Comparison of ENCODE assay signal across 26 cellular contexts in the genomic region with DNA sequence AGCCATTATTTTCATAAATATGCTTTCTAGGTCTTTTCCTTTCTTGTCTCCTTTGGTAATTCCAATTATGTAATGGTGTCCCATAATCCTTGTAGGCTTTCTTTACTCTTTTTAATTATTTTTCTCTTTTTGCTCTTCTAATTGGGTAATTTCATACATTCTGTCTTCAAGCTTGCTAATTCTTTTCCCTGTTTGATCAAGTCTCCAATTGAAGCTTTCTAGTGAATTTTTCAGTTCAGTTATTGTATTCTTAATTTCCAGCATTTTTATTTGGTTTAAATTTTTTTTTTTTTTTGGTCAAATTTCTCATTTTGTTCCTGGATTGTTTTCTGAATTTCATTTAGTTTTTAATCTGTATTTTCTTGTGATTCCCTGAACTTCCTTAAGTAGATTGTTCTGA.
"Had no signal": no experiment of that assay in that cellular context is flagged by ENCODE, and none has a peak within 500 bp of the region (broad histone marks: within the 10 kb centered on the region; RNA-seq: fewer than 3 reads in every experiment).

No MANE protein-coding gene starts in this region.

- H3K4me2 ChIP-seq: smooth muscle cell had no signal

- H3K4me1 ChIP-seq: left lung, right atrium auricular region, sigmoid colon, stomach, testis, thyroid gland, transverse colon, upper lobe of left lung, vagina had no signal

- H3K27me3 ChIP-seq: left lung, ovary, right atrium auricular region, sigmoid colon, stomach, testis, thyroid gland, transverse colon, upper lobe of left lung, vagina had no signal

- H3K4me3 ChIP-seq: left lung, lung, ovary, right atrium auricular region, sigmoid colon, smooth muscle cell, stomach, testis, thyroid gland, transverse colon, upper lobe of left lung, vagina had no signal

- H3K36me3 ChIP-seq: left lung, ovary, right atrium auricular region, sigmoid colon, stomach, thyroid gland, transverse colon, upper lobe of left lung, vagina had no signal

- H3K27ac ChIP-seq: left lung, ovary, right atrium auricular region, sigmoid colon, stomach, testis, thyroid gland, transverse colon, upper lobe of left lung, vagina had no signal

- DNase-seq: hypothalamus; immature natural killer cell; kidney; left colon; left lung; mesendoderm; naive thymus-derived CD4-positive, alpha-beta T cell; ovary; sigmoid colon; stimulated activated CD4-positive, alpha-beta T cell treated with anti-CD3 and anti-CD28 coated beads, Interleukin-1b, Interleukin-23, amount 100 ng/mL, for 48 hours; stimulated activated CD4-positive, alpha-beta T cell treated with anti-CD3 and anti-CD28 coated beads, Interleukin-2, amount 100 ng/mL, for 48 hours; stimulated activated CD4-positive, alpha-beta T cell treated with anti-CD3 and anti-CD28 coated beads, Interleukin-4, amount 100 ng/mL, for 4 hours; stimulated activated CD8-positive, alpha-beta memory T cell treated with anti-CD3 and anti-CD28 coated beads, Interleukin-4, amount 100 ng/mL, for 48 hours; stimulated activated naive CD4-positive, alpha-beta T cell treated with Interleukin-2 at 50 U/mL for 16 hours; stomach; testis; thyroid gland; transverse colon had no signal

- FAIRE-seq: islet of Langerhans, kidney had no signal

- ATAC-seq: left colon; left lung; naive thymus-derived CD4-positive, alpha-beta T cell; natural killer cell treated with Interleukin-12 subunit alpha and Interleukin-12 subunit beta and Interleukin-15 and Interleukin-18, amount 100 ng/mL, for 72 hours; stimulated activated memory B cell treated with anti-CD40 and anti-IgM and Interleukin-4, amounts not matched to agents 10 μg/mL and 1 μg/mL and 100 μg/mL, for 72 hours had no signal

- H3K9me3 ChIP-seq: testis, thyroid gland had no signal
